Comparison of ENCODE assay signal across 11 cellular contexts in genomic region chr3:156535798-156536197, GRCh38. TPM values are rescaled to one million over a fixed set of nuclear protein-coding genes. Genes with fewer than 3 reads are reported as not detected.
DNase-seq lines count a peak whose midpoint lies in the region; ATAC-seq and TF ChIP-seq lines count a peak whose summit lies in the region.
"Had no signal": no experiment of that assay in that cellular context is flagged by ENCODE, and none has a peak within 500 bp of the region (broad histone marks: within the 10 kb centered on the region; RNA-seq: fewer than 3 reads in every experiment).

No MANE protein-coding gene starts in this region.

- POLR2A ChIA-PET in MCF 10A (lab: Yijun Ruan, JAX): interaction anchor here (1.0 to 1.6 kb wide), 4 partner anchors 8 to 526 kb away, joined by 3 to 6 read pairs (median 3); partner anchors contain the start of gene SSR3

- H3K27ac ChIP-seq in RWPE2 (ENCODE audit: poor library complexity, severe bottlenecking): no peak overlapping the region
- peak overlapping the region; percentile 91 for H3K27ac ChIP-seq in mesodermal cell (ENCODE audit: low read depth, low read length, severe bottlenecking)
- H3K27ac ChIP-seq in thoracic aorta: peak overlapping the region; percentile 42 to 50

- H3K4me3 Mint-ChIP-seq in MCF 10A (ENCODE audit: unreplicated experiment): no peak overlapping the region

- intact Hi-C loops in MCF 10A (cut with micrococcal nuclease): loop anchor here (1.0 to 5.0 kb wide), 4 partner anchors 137 to 602 kb away; partner anchors contain the start of gene TIPARP

- peaks cover 19% of the 10 kb centered on the region for H3K36me3 Mint-ChIP-seq in MCF 10A (ENCODE audit: insufficient read depth, unreplicated experiment)

- H3K27me3 ChIP-seq in RWPE2 (ENCODE audit: insufficient read depth, poor library complexity, severe bottlenecking) (no peaks in the 10 kb centered on the region), thoracic aorta (replicated peaks; ENCODE audit: insufficient read depth) (no peaks in the 10 kb centered on the region)
- H3K27me3 ChIP-seq: left lung had no signal

- CTCF ChIA-PET in MCF 10A (lab: Yijun Ruan, JAX): interaction anchor here (0.5 to 1.8 kb wide), 13 partner anchors 11 to 1629 kb away, joined by 3 to 7 read pairs (median 4); no protein-coding TSS in a partner anchor

- 92 to 100% methylated on average over 1 of the region's 2 CpGs for WGBS in mesodermal cell (ENCODE audit: insufficient coverage in 2 of 2), 2 experiments

- TF ChIP-seq CTCF in RWPE2 (IDR thresholded peaks at IDR 0.05; ENCODE audit: poor library complexity, severe bottlenecking) (no peak), MCF 10A (IDR thresholded peaks at IDR 0.05; ENCODE audit: unreplicated experiment) (no peak), thoracic aorta (IDR thresholded peaks at IDR 0.05) (no peak)

- no peaks in the 10 kb centered on the region for H3K27me3 Mint-ChIP-seq in MCF 10A (ENCODE audit: insufficient read depth, unreplicated experiment)

- ATAC-seq in RWPE2 (ENCODE audit: low read depth) (peak; percentile 1; the same call in 1 of the 3 replicates), thoracic aorta (ENCODE audit: insufficient number of reproducible peaks, low FRiP score, low read depth) (no peak)

- H3K9me3 Mint-ChIP-seq in MCF 10A (ENCODE audit: unreplicated experiment): no peaks in the 10 kb centered on the region

- H3K9me3 ChIP-seq in RWPE2 (ENCODE audit: severe bottlenecking): no peaks in the 10 kb centered on the region
- no peaks in the 10 kb centered on the region for H3K9me3 ChIP-seq in mesodermal cell (ENCODE audit: control insufficient read depth, low read length)
- no peaks in the 10 kb centered on the region for H3K9me3 ChIP-seq in thoracic aorta
- H3K9me3 ChIP-seq: left lung had no signal

- peaks cover 35% of the 10 kb centered on the region for H3K36me3 ChIP-seq in RWPE2 (ENCODE audit: low read depth)
- peaks cover 26% of the 10 kb centered on the region for H3K36me3 ChIP-seq in mesodermal cell (ENCODE audit: control insufficient read depth, insufficient read depth, low read length)
- peaks cover 6% of the 10 kb centered on the region for H3K36me3 ChIP-seq in thoracic aorta

- DNase-seq in RWPE2 (ENCODE audit: low spot score) (no peak), MCF 10A (ENCODE audit: unreplicated experiment) (no peak), thoracic aorta (ENCODE audit: low spot score) (no peak), SW480 (ENCODE audit: low spot score) (no peak), nucleus accumbens (lab: John Stamatoyannopoulos, UW) (no peak), NCI-H2081 treated with DMSO at 0.1 percent for 48 hours (lab: John Stamatoyannopoulos, UW) (no peak)
- DNase-seq: activated CD4-positive, alpha-beta T cell treated with anti-CD3 and anti-CD28 coated beads for 1 hour; activated effector memory CD4-positive, alpha-beta T cell treated with anti-CD3 and anti-CD28 coated beads, Interleukin-2, amount 50 U/mL, for 16 hours; NCI-H510A had no signal

- no TSS peak for BruUV-seq in MCF 10A (replicated peaks; lab: Mats Ljungman, UMichigan)

- H3K4me3 ChIP-seq in RWPE2 (ENCODE audit: severe bottlenecking): no peak overlapping the region
- no peak overlapping the region for H3K4me3 ChIP-seq in mesodermal cell (ENCODE audit: extremely low read depth, insufficient read depth, low read length, poor library complexity, severe bottlenecking)
- H3K4me3 ChIP-seq in thoracic aorta: no peak overlapping the region
- H3K4me3 ChIP-seq: left lung had no signal

- H3K4me1 Mint-ChIP-seq in MCF 10A (ENCODE audit: insufficient read depth, unreplicated experiment): peaks cover 7% of the 10 kb centered on the region

- H3K27ac Mint-ChIP-seq in MCF 10A (ENCODE audit: low read depth, unreplicated experiment): peak overlapping the region; percentile 1

- H3K4me1 ChIP-seq in RWPE2 (ENCODE audit: insufficient read depth, poor library complexity, severe bottlenecking) (peaks cover 3% of the 10 kb centered on the region), mesodermal cell (ENCODE audit: control insufficient read depth, insufficient read depth, low read length, poor library complexity, severe bottlenecking) (peaks cover 22% of the 10 kb centered on the region), thoracic aorta (ENCODE audit: control insufficient read depth in 1 of 2, low read depth in 2 of 2) (peaks cover 2 to 21% of the 10 kb centered on the region in 2 donors)

RNA-seq across cellular contexts. Expression of gene SSR3, which starts 19.1 kb away (rescaled TPM):
- total RNA-seq in MCF 10A (2022) (447 and 568 TPM in 2 replicates), thoracic aorta (100 to 1,000 TPM in 1 of 2 donors, 10 to 100 TPM in 1; 94.0 to 107 TPM)
- 327 TPM for polyA plus RNA-seq in mesodermal cell (2013, experiment 1 of 2)
- 317 TPM for polyA plus RNA-seq in mesodermal cell (2013, experiment 2 of 2)
